In the genomic region with DNA sequence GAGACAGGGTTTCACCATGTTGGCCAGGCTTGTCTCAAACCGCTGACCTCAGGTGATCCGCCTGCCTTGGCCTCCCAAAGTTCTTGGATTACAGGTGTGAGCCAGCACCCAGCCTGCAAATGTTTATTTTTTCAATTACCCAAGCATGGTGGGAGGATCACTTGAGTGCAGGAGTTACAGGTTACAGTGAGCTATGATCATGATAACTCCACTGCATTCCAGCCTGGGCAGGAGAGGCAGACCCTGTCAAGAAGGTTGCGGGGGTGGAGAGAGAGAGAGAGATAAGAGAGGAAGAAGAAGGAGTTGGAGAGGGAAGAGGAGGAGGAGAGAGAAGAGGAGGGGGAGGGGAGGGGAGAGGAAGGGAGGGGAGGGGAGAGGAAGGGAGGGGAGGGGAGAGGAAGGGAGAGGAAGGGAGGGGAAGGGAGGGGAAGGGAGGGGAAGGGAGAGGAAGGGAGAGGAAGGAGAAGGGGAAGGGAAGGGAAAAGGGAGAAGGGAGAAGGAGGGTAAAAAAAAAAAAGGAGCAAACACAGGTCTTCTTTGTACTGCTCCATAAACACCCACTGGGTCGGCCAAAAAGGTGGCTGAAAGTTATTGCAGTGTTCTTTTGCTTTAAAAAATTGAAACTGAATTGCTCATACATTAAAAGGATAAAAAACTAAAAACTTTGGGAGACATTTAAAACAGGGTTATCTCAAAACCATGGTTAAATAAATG, we compare ENCODE assay signal across 1 cellular context.
TF ChIP-seq lines count a peak whose summit lies in the region.

No MANE protein-coding gene starts in this region.

TF ChIP-seq in HepG2, 621 proteins besides CTCF, POLR2A, EP300 and RAD21:
- TF ChIP-seq NFKBIZ (CRISPR knock-in tag; IDR thresholded peaks at IDR 0.05) (no peak), NBN (conservative IDR thresholded peaks at IDR 0.05) (no peak), PCBP2 (optimal IDR thresholded peaks at IDR 0.05; ENCODE audit: low read depth, low read length, poor library complexity, severe bottlenecking) (peak; percentile 97), KLF16 (CRISPR knock-in tag; IDR thresholded peaks at IDR 0.05) (no peak), KDM3A (CRISPR knock-in tag; IDR thresholded peaks at IDR 0.05; ENCODE audit: low read depth) (no peak), HNRNPK (IDR thresholded peaks at IDR 0.05; ENCODE audit: low read depth, low read length, poor library complexity, severe bottlenecking) (peak; percentile 78), PCBP1 (IDR thresholded peaks at IDR 0.05; ENCODE audit: borderline replicate concordance, low read depth, low read length) (0 out of 2 replicates have a peak, but pooled peaks have one; percentile 55)
- TF ChIP-seq, protein P1, sequence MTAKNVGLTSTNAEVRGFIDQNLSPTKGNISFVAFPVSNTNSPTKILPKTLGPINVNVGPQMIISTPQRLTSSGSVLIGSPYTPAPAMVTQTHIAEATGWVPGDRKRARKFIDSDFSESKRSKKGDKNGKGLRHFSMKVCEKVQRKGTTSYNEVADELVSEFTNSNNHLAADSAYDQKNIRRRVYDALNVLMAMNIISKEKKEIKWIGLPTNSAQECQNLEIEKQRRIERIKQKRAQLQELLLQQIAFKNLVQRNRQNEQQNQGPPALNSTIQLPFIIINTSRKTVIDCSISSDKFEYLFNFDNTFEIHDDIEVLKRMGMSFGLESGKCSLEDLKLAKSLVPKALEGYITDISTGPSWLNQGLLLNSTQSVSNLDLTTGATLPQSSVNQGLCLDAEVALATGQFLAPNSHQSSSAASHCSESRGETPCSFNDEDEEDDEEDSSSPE (CRISPR knock-in tag; IDR thresholded peaks at IDR 0.05) = no peak
